In the genomic region with DNA sequence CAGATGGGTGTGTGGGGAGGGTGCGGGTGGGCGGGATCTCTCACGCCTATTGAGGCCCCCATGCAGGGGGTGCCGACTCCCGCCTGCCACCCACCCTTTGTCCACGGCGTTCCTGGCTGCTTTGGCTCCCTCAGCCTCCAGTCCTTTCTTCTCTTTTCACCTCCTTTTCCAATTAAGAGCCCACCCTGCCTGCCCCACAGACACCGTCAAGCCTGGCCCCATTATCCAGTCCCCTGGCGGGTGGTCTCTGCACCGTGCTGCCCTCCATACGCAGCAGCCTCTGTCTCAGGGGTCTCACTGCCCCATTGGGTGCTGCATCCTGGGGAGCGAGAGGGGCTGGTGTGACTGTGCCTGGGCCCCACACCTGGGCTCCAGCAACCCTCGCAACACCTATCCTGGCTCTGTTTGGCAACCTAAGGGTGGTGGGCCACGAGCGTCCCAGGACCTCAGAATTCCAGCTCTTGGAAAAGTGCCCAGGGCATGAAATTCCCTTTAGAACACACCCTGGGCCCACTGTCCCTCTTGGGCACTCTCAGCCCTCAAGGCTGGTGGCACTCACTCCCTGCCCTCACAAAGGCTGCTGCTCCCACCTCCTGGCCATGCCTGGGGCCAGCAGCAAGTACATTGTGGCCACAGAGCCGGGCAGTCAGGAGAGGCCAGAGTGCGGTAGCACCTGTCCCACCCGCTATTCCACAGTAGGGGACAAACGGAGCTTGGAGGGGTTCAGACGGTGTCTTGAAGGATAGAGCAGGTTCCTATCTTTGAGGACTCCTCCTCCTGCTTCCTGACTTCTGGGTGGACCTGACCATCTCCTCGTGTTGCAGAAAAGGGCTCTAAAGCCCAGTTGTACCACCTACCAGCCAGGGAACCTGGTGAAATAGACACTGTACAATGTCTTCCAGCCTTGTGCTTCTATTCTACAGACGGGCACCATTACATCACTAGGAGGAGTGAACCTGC, we compare ENCODE assay signal across 25 cellular contexts.
DNase-seq lines count a peak whose midpoint lies in the region; ATAC-seq and TF ChIP-seq lines count a peak whose summit lies in the region.
"Had no signal": no experiment of that assay in that cellular context is flagged by ENCODE, and none has a peak within 500 bp of the region (broad histone marks: within the 10 kb centered on the region; RNA-seq: fewer than 3 reads in every experiment).

No MANE protein-coding gene starts in this region.

- no peaks in the 10 kb centered on the region for H3K79me2 ChIP-seq in MM.1S (ENCODE audit: low read length)

- no peaks in the 10 kb centered on the region for H3K4me1 Mint-ChIP-seq in activated T-cell treated with anti-CD3 and anti-CD28 coated beads, Interleukin-2, amount 50 U/mL, for 4 hours (ENCODE audit: low read depth)
- H3K4me1 Mint-ChIP-seq in type B pancreatic cell (ENCODE audit: unreplicated experiment), result peaks cover 11% of the 10 kb centered on the region
- H3K4me1 Mint-ChIP-seq in immature natural killer cell, result no peaks in the 10 kb centered on the region

- H3K4me1 ChIP-seq in RWPE2 (ENCODE audit: insufficient read depth, poor library complexity, severe bottlenecking) (no peaks in the 10 kb centered on the region), MM.1S (ENCODE audit: low read length) (no peaks in the 10 kb centered on the region)
- H3K4me1 ChIP-seq: esophagus squamous epithelium, HAP-1, tibial artery had no signal

- H3K27ac ChIP-seq in RWPE2 (ENCODE audit: poor library complexity, severe bottlenecking) (no peak overlapping the region), MM.1S (ENCODE audit: low read length) (no peak overlapping the region)
- H3K27ac ChIP-seq: esophagus squamous epithelium, skin epidermis, tibial artery had no signal

- H3K27me3 Mint-ChIP-seq in activated T-cell treated with anti-CD3 and anti-CD28 coated beads, Interleukin-2, amount 50 U/mL, for 4 hours (ENCODE audit: low read depth), result peaks cover 18% of the 10 kb centered on the region
- H3K27me3 Mint-ChIP-seq in type B pancreatic cell, result peaks cover 15% of the 10 kb centered on the region
- H3K27me3 Mint-ChIP-seq in immature natural killer cell (ENCODE audit: low read depth in 3 of 3), result peaks cover 0 to 5% (median 3%) of the 10 kb centered on the region in 3 donors

- H3K27me3 ChIP-seq in RWPE2 (ENCODE audit: insufficient read depth, poor library complexity, severe bottlenecking) (peaks cover 6% of the 10 kb centered on the region), MM.1S (replicated peaks; ENCODE audit: insufficient read depth, low read length) (no peaks in the 10 kb centered on the region)

- no peaks in the 10 kb centered on the region for H3K36me3 ChIP-seq in RWPE2 (ENCODE audit: low read depth)
- H3K36me3 ChIP-seq in MM.1S (replicated peaks; ENCODE audit: insufficient read depth, low read length), result no peaks in the 10 kb centered on the region
- H3K36me3 ChIP-seq: esophagus squamous epithelium, HAP-1, tibial artery had no signal

- no peak overlapping the region for H3K4me3 Mint-ChIP-seq in activated T-cell treated with anti-CD3 and anti-CD28 coated beads, Interleukin-2, amount 50 U/mL, for 4 hours
- no peak overlapping the region for H3K4me3 Mint-ChIP-seq in type B pancreatic cell
- H3K4me3 Mint-ChIP-seq in immature natural killer cell, result no peak overlapping the region

- H3K27ac Mint-ChIP-seq in type B pancreatic cell (no peak overlapping the region), immature natural killer cell (no peak overlapping the region)

- peaks cover 4% of the 10 kb centered on the region for H3K9me3 Mint-ChIP-seq in activated T-cell treated with anti-CD3 and anti-CD28 coated beads, Interleukin-2, amount 50 U/mL, for 4 hours
- H3K9me3 Mint-ChIP-seq in type B pancreatic cell (no peaks in the 10 kb centered on the region), immature natural killer cell (no peaks in the 10 kb centered on the region)

- H3K4me3 ChIP-seq in RWPE2 (ENCODE audit: severe bottlenecking) (no peak overlapping the region), MM.1S (ENCODE audit: low read length) (no peak overlapping the region)
- H3K4me3 ChIP-seq: esophagus squamous epithelium, HAP-1, skin epidermis, tibial artery had no signal

- TF ChIP-seq CTCF in RWPE2 (IDR thresholded peaks at IDR 0.05; ENCODE audit: poor library complexity, severe bottlenecking) (no peak), type B pancreatic cell (conservative IDR thresholded peaks at IDR 0.05) (no peak), MM.1S (IDR thresholded peaks at IDR 0.05; ENCODE audit: low read length) (no peak)

- H3K9me2 ChIP-seq in MM.1S (replicated peaks; ENCODE audit: insufficient read depth, low read length), result no peaks in the 10 kb centered on the region
- H3K9me2 ChIP-seq: SK-N-SH had no signal

- peak; percentile 14 for DNase-seq in activated T-cell treated with anti-CD3 and anti-CD28 coated beads, Interleukin-2, amount 50 U/mL, for 1 hour
- no peak for DNase-seq in activated T-cell treated with anti-CD3 and anti-CD28 coated beads, Interleukin-2, amount 50 U/mL, for 4 hours
- DNase-seq in RWPE2 (ENCODE audit: low spot score) (peak; percentile 60), mesenteric fat pad (ENCODE audit: low spot score) (peak; percentile 64), type B pancreatic cell (ENCODE audit: extremely low spot score, unreplicated experiment) (peak; percentile 56), MM.1S (no peak), immature natural killer cell (no peak)
- DNase-seq: activated CD4-positive, alpha-beta T cell treated with anti-CD3 and anti-CD28 coated beads, Interleukin-2, amount 50 U/mL, for 1 hour; activated T-cell treated with anti-CD3 and anti-CD28 coated beads for 4 hours; cerebellar nuclear complex; esophagus squamous epithelium; foreskin melanocyte; KG1; mesenchymal stem cell; naive B cell; NCI-H1417 treated with DMSO at 0.1 percent for 48 hours; NCI-H446; NCI-H774; occipital lobe; RPMI8226; SK-N-SH had no signal

- no peaks in the 10 kb centered on the region for H3K9me3 ChIP-seq in RWPE2 (ENCODE audit: severe bottlenecking)
- no peaks in the 10 kb centered on the region for H3K9me3 ChIP-seq in MM.1S (replicated peaks; ENCODE audit: insufficient read depth, low read length)
- H3K9me3 ChIP-seq: esophagus squamous epithelium, HAP-1, SK-N-SH, tibial artery had no signal

- no peaks in the 10 kb centered on the region for H3F3A ChIP-seq in MM.1S (ENCODE audit: insufficient read depth, low read length)

- no peak overlapping the region for H3K4me2 ChIP-seq in MM.1S (ENCODE audit: low read depth, low read length)
- H3K4me2 ChIP-seq: SK-N-SH had no signal

- no peak for ATAC-seq in activated T-cell treated with anti-CD3 and anti-CD28 coated beads, Interleukin-2, amount 50 U/mL, for 4 hours
- ATAC-seq in RWPE2 (ENCODE audit: low read depth), result peak; percentile 34; the same call in 1 of the 3 replicates
- ATAC-seq in SK-N-SH treated with all-trans-retinoic acid at 6 μM for 48 hours, result no peak

- no peaks in the 10 kb centered on the region for H4K20me1 ChIP-seq in MM.1S (ENCODE audit: insufficient read depth, low read length)

- no peak overlapping the region for H2AFZ ChIP-seq in MM.1S (ENCODE audit: low read length)

- H3K36me3 Mint-ChIP-seq in activated T-cell treated with anti-CD3 and anti-CD28 coated beads, Interleukin-2, amount 50 U/mL, for 4 hours (ENCODE audit: insufficient read depth), result no peaks in the 10 kb centered on the region
- H3K36me3 Mint-ChIP-seq in type B pancreatic cell (no peaks in the 10 kb centered on the region), immature natural killer cell (no peaks in the 10 kb centered on the region)

- no peak overlapping the region for H3K9ac ChIP-seq in MM.1S (ENCODE audit: low read length)
- H3K9ac ChIP-seq: SK-N-SH had no signal

TF ChIP-seq in SK-N-SH treated with all-trans-retinoic acid at 6 μM for 48 hours, 23 proteins besides CTCF, POLR2A, EP300 and RAD21 (continues in another document):
- TF ChIP-seq, protein P1, sequence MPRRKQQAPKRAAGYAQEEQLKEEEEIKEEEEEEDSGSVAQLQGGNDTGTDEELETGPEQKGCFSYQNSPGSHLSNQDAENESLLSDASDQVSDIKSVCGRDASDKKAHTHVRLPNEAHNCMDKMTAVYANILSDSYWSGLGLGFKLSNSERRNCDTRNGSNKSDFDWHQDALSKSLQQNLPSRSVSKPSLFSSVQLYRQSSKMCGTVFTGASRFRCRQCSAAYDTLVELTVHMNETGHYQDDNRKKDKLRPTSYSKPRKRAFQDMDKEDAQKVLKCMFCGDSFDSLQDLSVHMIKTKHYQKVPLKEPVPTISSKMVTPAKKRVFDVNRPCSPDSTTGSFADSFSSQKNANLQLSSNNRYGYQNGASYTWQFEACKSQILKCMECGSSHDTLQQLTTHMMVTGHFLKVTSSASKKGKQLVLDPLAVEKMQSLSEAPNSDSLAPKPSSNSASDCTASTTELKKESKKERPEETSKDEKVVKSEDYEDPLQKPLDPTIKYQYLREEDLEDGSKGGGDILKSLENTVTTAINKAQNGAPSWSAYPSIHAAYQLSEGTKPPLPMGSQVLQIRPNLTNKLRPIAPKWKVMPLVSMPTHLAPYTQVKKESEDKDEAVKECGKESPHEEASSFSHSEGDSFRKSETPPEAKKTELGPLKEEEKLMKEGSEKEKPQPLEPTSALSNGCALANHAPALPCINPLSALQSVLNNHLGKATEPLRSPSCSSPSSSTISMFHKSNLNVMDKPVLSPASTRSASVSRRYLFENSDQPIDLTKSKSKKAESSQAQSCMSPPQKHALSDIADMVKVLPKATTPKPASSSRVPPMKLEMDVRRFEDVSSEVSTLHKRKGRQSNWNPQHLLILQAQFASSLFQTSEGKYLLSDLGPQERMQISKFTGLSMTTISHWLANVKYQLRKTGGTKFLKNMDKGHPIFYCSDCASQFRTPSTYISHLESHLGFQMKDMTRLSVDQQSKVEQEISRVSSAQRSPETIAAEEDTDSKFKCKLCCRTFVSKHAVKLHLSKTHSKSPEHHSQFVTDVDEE (CRISPR knock-in tag; IDR thresholded peaks at IDR 0.05), result no peak
- TF ChIP-seq ZNF8 (CRISPR knock-in tag; IDR thresholded peaks at IDR 0.05) (no peak), PATZ1 (CRISPR knock-in tag; IDR thresholded peaks at IDR 0.05; ENCODE audit: borderline replicate concordance) (no peak), ISL1 (CRISPR knock-in tag; IDR thresholded peaks at IDR 0.05) (no peak), ZFP3 (CRISPR knock-in tag; IDR thresholded peaks at IDR 0.05) (no peak), ZNF565 (CRISPR knock-in tag; conservative IDR thresholded peaks at IDR 0.05; ENCODE audit: low read depth) (no peak)

Comparison
In these comparisons a context has a peak if more than half of its experiments do, and no peak if none do; other contexts are left out.
1. DNase-seq: peak in activated T-cell treated with anti-CD3 and anti-CD28 coated beads, Interleukin-2, amount 50 U/mL, for 1 hour (single experiment), RWPE2 (single experiment), mesenteric fat pad (single experiment) and type B pancreatic cell (single experiment); none in activated T-cell treated with anti-CD3 and anti-CD28 coated beads, Interleukin-2, amount 50 U/mL, for 4 hours (single experiment), MM.1S (single experiment) and immature natural killer cell (0 of 3).